ENCODE assay signal across 1 cellular context in genomic region chr20:47198254-47198671, GRCh38.
TF ChIP-seq lines count a peak whose summit lies in the region.

No MANE protein-coding gene starts in this region.

TF ChIP-seq in HepG2, 621 proteins besides CTCF, POLR2A, EP300 and RAD21 (continued from another document):
- TF ChIP-seq ZNF318 (CRISPR knock-in tag; IDR thresholded peaks at IDR 0.05) = no peak
- TF ChIP-seq KDM1A (CRISPR knock-in tag; IDR thresholded peaks at IDR 0.05) = peak; percentile 41; the same call in 1 of the 2 replicates
- no peak for TF ChIP-seq ATM (IDR thresholded peaks at IDR 0.05; ENCODE audit: borderline replicate concordance)
- no peak for TF ChIP-seq ZNF766 (CRISPR knock-in tag; IDR thresholded peaks at IDR 0.05; ENCODE audit: borderline replicate concordance)
- no peak for TF ChIP-seq MIER2 (CRISPR knock-in tag; IDR thresholded peaks at IDR 0.05)
- TF ChIP-seq ZBTB37 (CRISPR knock-in tag; IDR thresholded peaks at IDR 0.05) = no peak
- TF ChIP-seq ZBTB43 (CRISPR knock-in tag; conservative IDR thresholded peaks at IDR 0.05) = no peak
- TF ChIP-seq ZKSCAN1 (IDR thresholded peaks at IDR 0.05; ENCODE audit: low read length) = no peak
- TF ChIP-seq HOXA5 (CRISPR knock-in tag; IDR thresholded peaks at IDR 0.05) = no peak
- peak; percentile 94 for TF ChIP-seq ZNF629 (CRISPR knock-in tag; conservative IDR thresholded peaks at IDR 0.05)
- no peak for TF ChIP-seq HOXD1 (CRISPR knock-in tag; IDR thresholded peaks at IDR 0.05)
- no peak for TF ChIP-seq ZNF430 (CRISPR knock-in tag; IDR thresholded peaks at IDR 0.05)
- TF ChIP-seq ZSCAN29 (CRISPR knock-in tag; conservative IDR thresholded peaks at IDR 0.05) = no peak
- TF ChIP-seq ZNF841 (CRISPR knock-in tag; IDR thresholded peaks at IDR 0.05; ENCODE audit: borderline replicate concordance) = no peak
- TF ChIP-seq ZBTB44 (CRISPR knock-in tag; IDR thresholded peaks at IDR 0.05) = no peak
- no peak for TF ChIP-seq GLMP (CRISPR knock-in tag; IDR thresholded peaks at IDR 0.05; ENCODE audit: borderline replicate concordance)
- peak; percentile 55; the same call in 1 of the 2 replicates for TF ChIP-seq ZMYM3 (CRISPR knock-in tag; IDR thresholded peaks at IDR 0.05)
- TF ChIP-seq ZNF33B (CRISPR knock-in tag; IDR thresholded peaks at IDR 0.05) = no peak
- TF ChIP-seq NFKBIZ (CRISPR knock-in tag; IDR thresholded peaks at IDR 0.05) = no peak
- no peak for TF ChIP-seq FOXC1 (CRISPR knock-in tag; IDR thresholded peaks at IDR 0.05; ENCODE audit: borderline replicate concordance)
- no peak for TF ChIP-seq CENPT (CRISPR knock-in tag; IDR thresholded peaks at IDR 0.05; ENCODE audit: low read depth)
- TF ChIP-seq MAX (IDR thresholded peaks at IDR 0.05) = no peak
